In the genomic region with DNA sequence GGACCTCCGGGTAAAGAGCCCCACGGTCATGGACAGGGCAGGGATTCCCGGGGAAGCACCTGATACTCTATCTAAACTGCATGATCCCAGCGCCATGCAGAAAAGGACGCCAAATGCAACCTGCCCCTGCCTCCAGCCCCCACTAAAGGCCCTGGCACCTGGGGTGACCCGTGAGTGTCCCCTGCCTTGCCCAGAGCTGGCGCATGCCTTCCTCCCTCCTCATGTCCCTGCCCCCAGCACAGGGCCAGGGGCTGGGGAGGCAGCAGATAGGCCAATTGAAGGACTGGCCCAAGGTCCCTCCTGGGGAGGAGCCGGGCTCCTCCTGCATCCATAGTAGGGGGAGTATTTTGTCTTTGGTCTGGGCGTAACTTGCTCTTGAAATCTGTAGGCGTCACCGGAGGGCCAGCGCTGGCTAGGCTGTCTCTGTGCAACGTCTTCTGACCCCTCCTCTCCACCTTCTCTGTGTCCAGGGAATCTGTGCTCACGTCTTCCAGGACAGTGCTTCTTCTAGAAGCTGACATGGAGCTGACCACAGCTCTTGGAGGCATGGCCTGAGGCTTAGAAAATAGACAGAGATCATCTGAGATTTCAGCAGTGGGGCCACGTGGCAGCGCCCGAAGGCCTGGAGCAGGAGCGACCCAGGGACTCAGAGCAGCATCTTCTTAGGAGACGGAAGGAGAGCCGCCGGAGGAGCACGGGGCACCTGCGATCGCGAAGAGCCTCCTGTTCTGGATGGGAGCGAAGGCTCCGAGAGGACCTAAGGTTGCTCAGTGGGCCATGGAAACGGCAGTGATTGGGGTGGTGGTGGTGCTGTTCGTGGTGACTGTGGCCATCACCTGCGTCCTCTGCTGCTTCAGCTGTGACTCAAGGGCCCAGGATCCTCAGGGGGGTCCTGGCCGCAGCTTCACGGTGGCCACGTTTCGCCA, we compare ENCODE assay signal across 12 cellular contexts. TPM values are rescaled to one million over a fixed set of nuclear protein-coding genes. Genes with fewer than 3 reads are reported as not detected.
DNase-seq lines count a peak whose midpoint lies in the region; ATAC-seq and TF ChIP-seq lines count a peak whose summit lies in the region.
"Had no signal": no experiment of that assay in that cellular context is flagged by ENCODE, and none has a peak within 500 bp of the region (broad histone marks: within the 10 kb centered on the region; RNA-seq: fewer than 3 reads in every experiment).

No MANE protein-coding gene starts in this region.

- no peak for DNase-seq in activated CD8-positive, alpha-beta T cell treated with anti-CD3 and anti-CD28 coated beads for 36 hours
- DNase-seq in left cardiac atrium: peak; percentile 60
- no peak for DNase-seq in prostate gland (ENCODE audit: low spot score)
- no peak for DNase-seq in NCI-H82 treated with DMSO at 0.1 percent for 48 hours (lab: John Stamatoyannopoulos, UW; ENCODE audit: unreplicated experiment)
- no peak for DNase-seq in activated T-cell treated with anti-CD3 and anti-CD28 coated beads, Interleukin-2, amount 50 U/mL, for 72 hours
- DNase-seq: amniotic stem cell, NCI-H187 had no signal

- H3K27me3 ChIP-seq in prostate gland (replicated peaks; ENCODE audit: insufficient read depth): no peaks in the 10 kb centered on the region
- H3K27me3 ChIP-seq: foreskin keratinocyte had no signal

- no peaks in the 10 kb centered on the region for H3K27me3 Mint-ChIP-seq in activated CD8-positive, alpha-beta T cell treated with anti-CD3 and anti-CD28 coated beads for 36 hours
- H3K27me3 Mint-ChIP-seq in activated T-cell treated with anti-CD3 and anti-CD28 coated beads, Interleukin-2, amount 50 U/mL, for 72 hours (ENCODE audit: low read depth): no peaks in the 10 kb centered on the region

- peaks cover 36% of the 10 kb centered on the region for H3K4me1 ChIP-seq in prostate gland (replicated peaks)

- H3K36me3 ChIP-seq in prostate gland: no peaks in the 10 kb centered on the region

- no peak for ATAC-seq in activated CD8-positive, alpha-beta T cell treated with anti-CD3 and anti-CD28 coated beads for 36 hours
- ATAC-seq in left cardiac atrium (no peak), GM19452 (IDR thresholded peaks at IDR 0.05; ENCODE audit: unreplicated experiment) (no peak), HG03095 (IDR thresholded peaks at IDR 0.05; ENCODE audit: unreplicated experiment) (no peak)
- no peak for ATAC-seq in activated T-cell treated with anti-CD3 and anti-CD28 coated beads, Interleukin-2, amount 50 U/mL, for 72 hours (replicated peaks in 1 of 2)

- H3K36me3 Mint-ChIP-seq in activated CD8-positive, alpha-beta T cell treated with anti-CD3 and anti-CD28 coated beads for 36 hours (ENCODE audit: low read depth): no peaks in the 10 kb centered on the region
- no peaks in the 10 kb centered on the region for H3K36me3 Mint-ChIP-seq in activated T-cell treated with anti-CD3 and anti-CD28 coated beads, Interleukin-2, amount 50 U/mL, for 72 hours (ENCODE audit: insufficient read depth in 2 of 2)

- TF ChIP-seq CTCF in C4-2B (conservative IDR thresholded peaks at IDR 0.05) (no peak), prostate gland (IDR thresholded peaks at IDR 0.05) (no peak)
- TF ChIP-seq CTCF in activated CD8-positive, alpha-beta T cell treated with anti-CD3 and anti-CD28 coated beads for 36 hours (IDR thresholded peaks at IDR 0.05): no peak

- 90% methylated on average over 34 of the region's 34 CpGs for WGBS in prostate gland

- H3K9me3 Mint-ChIP-seq in activated CD8-positive, alpha-beta T cell treated with anti-CD3 and anti-CD28 coated beads for 36 hours: no peaks in the 10 kb centered on the region
- H3K9me3 Mint-ChIP-seq in activated T-cell treated with anti-CD3 and anti-CD28 coated beads, Interleukin-2, amount 50 U/mL, for 72 hours: no peaks in the 10 kb centered on the region

- CTCF ChIA-PET in activated CD8-positive, alpha-beta T cell treated with anti-CD3 and anti-CD28 coated beads for 36 hours (lab: Charles Lee): interaction anchor here (0.6 to 4.5 kb wide), 10 partner anchors 10 to 105 kb away, joined by 3 to 29 read pairs (median 6); no protein-coding TSS in a partner anchor

- peak overlapping the region; percentile 44 for H3K27ac Mint-ChIP-seq in activated CD8-positive, alpha-beta T cell treated with anti-CD3 and anti-CD28 coated beads for 36 hours
- no peak overlapping the region for H3K27ac Mint-ChIP-seq in activated T-cell treated with anti-CD3 and anti-CD28 coated beads, Interleukin-2, amount 50 U/mL, for 72 hours

- no peak overlapping the region for H3K4me3 ChIP-seq in prostate gland

- H3K4me1 Mint-ChIP-seq in activated CD8-positive, alpha-beta T cell treated with anti-CD3 and anti-CD28 coated beads for 36 hours (ENCODE audit: low read depth): peaks cover 47% of the 10 kb centered on the region
- peaks cover 38% of the 10 kb centered on the region for H3K4me1 Mint-ChIP-seq in activated T-cell treated with anti-CD3 and anti-CD28 coated beads, Interleukin-2, amount 50 U/mL, for 72 hours (ENCODE audit: low read depth)

- TF ChIP-seq POLR2A in prostate gland (IDR thresholded peaks at IDR 0.05): no peak

- no peaks in the 10 kb centered on the region for H3K9me3 ChIP-seq in prostate gland

- POLR2A ChIA-PET in activated CD8-positive, alpha-beta T cell treated with anti-CD3 and anti-CD28 coated beads for 36 hours (lab: Charles Lee): interaction anchor here (0.6 kb wide), 2 partner anchors 27 to 29 kb away, joined by 3 to 4 read pairs; no protein-coding TSS in a partner anchor

- H3K27ac ChIP-seq in C4-2B (peak overlapping the region; percentile 5; the same call in 1 of the 2 replicates), prostate gland (peak overlapping the region; percentile 79 to 81)
- H3K27ac ChIP-seq: foreskin keratinocyte had no signal

- intact Hi-C loops in activated CD8-positive, alpha-beta T cell treated with anti-CD3 and anti-CD28 coated beads for 36 hours (cut with micrococcal nuclease): loop anchor here (5.0 kb wide), 1 partner anchor 32 kb away; no protein-coding TSS in a partner anchor
- intact Hi-C loops in left cardiac atrium (cut with DNase I) (no loop called here), prostate gland (cut with DNase I) (no loop called here)

- no peak overlapping the region for H3K4me3 Mint-ChIP-seq in activated CD8-positive, alpha-beta T cell treated with anti-CD3 and anti-CD28 coated beads for 36 hours
- no peak overlapping the region for H3K4me3 Mint-ChIP-seq in activated T-cell treated with anti-CD3 and anti-CD28 coated beads, Interleukin-2, amount 50 U/mL, for 72 hours

RNA-seq across cellular contexts. Expression of a gene that starts 0.7 kb away (rescaled TPM):
- not detected for total RNA-seq in activated CD8-positive, alpha-beta T cell treated with anti-CD3 and anti-CD28 coated beads for 36 hours
- total RNA-seq in left cardiac atrium (10 to 100 TPM in 1 of 2 donors, 1 to 10 TPM in 1; 7.6 to 13.1 TPM), prostate gland (10 to 100 TPM in 1 of 2 donors, under 1 TPM in 1; 0.64 to 31.4 TPM)
- total RNA-seq in activated T-cell treated with anti-CD3 and anti-CD28 coated beads, Interleukin-2, amount 50 U/mL, for 72 hours: not detected
- total RNA-seq: foreskin keratinocyte had no signal

RNA-seq across cellular contexts. Expression of a gene that starts 3.9 kb away (rescaled TPM):
- not detected for total RNA-seq in activated CD8-positive, alpha-beta T cell treated with anti-CD3 and anti-CD28 coated beads for 36 hours
- total RNA-seq in left cardiac atrium (1 to 10 TPM; 4.6 to 9.3 TPM), prostate gland (1 to 10 TPM; 1.3 to 1.5 TPM)
- total RNA-seq in activated T-cell treated with anti-CD3 and anti-CD28 coated beads, Interleukin-2, amount 50 U/mL, for 72 hours: not detected

RNA-seq across cellular contexts. Expression of a gene that starts 39.7 kb away (rescaled TPM):
- total RNA-seq in activated CD8-positive, alpha-beta T cell treated with anti-CD3 and anti-CD28 coated beads for 36 hours: not detected
- total RNA-seq in left cardiac atrium: not detected
- not detected for total RNA-seq in prostate gland
- total RNA-seq in activated T-cell treated with anti-CD3 and anti-CD28 coated beads, Interleukin-2, amount 50 U/mL, for 72 hours: not detected
- total RNA-seq: foreskin keratinocyte, mucosa of gallbladder had no signal

RNA-seq across cellular contexts. Expression of a gene that starts 48.0 kb away (rescaled TPM):
- total RNA-seq in activated CD8-positive, alpha-beta T cell treated with anti-CD3 and anti-CD28 coated beads for 36 hours: not detected
- not detected for total RNA-seq in left cardiac atrium
- not detected for total RNA-seq in prostate gland
- total RNA-seq in activated T-cell treated with anti-CD3 and anti-CD28 coated beads, Interleukin-2, amount 50 U/mL, for 72 hours: not detected
- total RNA-seq: foreskin keratinocyte, mucosa of gallbladder had no signal
